22 cellular contexts compared by ENCODE assay signal in the genomic region with DNA sequence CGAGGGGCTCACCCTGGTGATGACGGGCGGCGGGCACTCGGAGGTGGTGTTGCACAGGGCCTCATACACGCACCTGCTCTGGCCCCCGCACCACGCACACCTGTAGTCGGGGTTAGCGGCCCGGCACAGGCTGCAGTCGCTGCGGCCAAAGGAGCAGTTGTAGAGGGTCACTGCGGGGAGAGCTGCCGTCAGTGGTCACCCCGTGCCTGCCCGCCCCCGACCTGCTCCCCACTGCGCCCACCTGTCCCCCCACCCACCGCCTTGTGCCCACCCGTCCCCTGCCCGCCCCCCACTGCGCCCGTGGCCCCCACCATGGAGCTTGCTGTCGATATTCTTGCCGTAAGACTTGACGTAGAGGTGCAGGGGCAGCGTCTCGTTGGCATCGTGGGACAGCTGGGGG. TPM values are rescaled to one million over a fixed set of nuclear protein-coding genes. Genes with fewer than 3 reads are reported as not detected.
DNase-seq lines count a peak whose midpoint lies in the region; ATAC-seq, FAIRE-seq and TF ChIP-seq lines count a peak whose summit lies in the region.
"Had no signal": no experiment of that assay in that cellular context is flagged by ENCODE, and none has a peak within 500 bp of the region (broad histone marks: within the 10 kb centered on the region; RNA-seq: fewer than 3 reads in every experiment).

No MANE protein-coding gene starts in this region.

- no peaks in the 10 kb centered on the region for H3K79me2 ChIP-seq in HepG2 (ENCODE audit: insufficient read depth, low read length)

- H3K9ac ChIP-seq in HepG2 (ENCODE audit: insufficient read depth, low read depth, low read length), result no peak overlapping the region
- H3K9ac ChIP-seq: BLaER1 had no signal

- TF ChIP-seq EP300 in HepG2 (IDR thresholded peaks at IDR 0.05; ENCODE audit: low read depth in 2 of 2, low read length in 2 of 2) (no peak), HepG2 (CRISPR knock-in tag; IDR thresholded peaks at IDR 0.05; ENCODE audit: borderline replicate concordance) (no peak), stomach (IDR thresholded peaks at IDR 0.05) (no peak)

- H3K4me1 ChIP-seq in HepG2 (ENCODE audit: insufficient read depth, low read length), result no peaks in the 10 kb centered on the region
- H3K4me1 ChIP-seq in right lobe of liver, result no peaks in the 10 kb centered on the region
- peaks cover 14 to 95% (median 24%) of the 10 kb centered on the region in 3 donors for H3K4me1 ChIP-seq in esophagus squamous epithelium
- H3K4me1 ChIP-seq in stomach, result peaks cover 52 to 87% (median 75%) of the 10 kb centered on the region in 4 donors
- H3K4me1 ChIP-seq in psoas muscle, result no peaks in the 10 kb centered on the region
- H3K4me1 ChIP-seq in Peyer's patch, result peaks cover 0 to 8% (median 0%) of the 10 kb centered on the region in 4 donors

- H3K4me3 ChIP-seq in HepG2 (replicated peaks in 1 of 3; ENCODE audit: insufficient read depth in 1 of 3, low read depth in 2 of 3, low read length in 3 of 3), result no peak overlapping the region
- no peak overlapping the region for H3K4me3 ChIP-seq in right lobe of liver
- no peak overlapping the region for H3K4me3 ChIP-seq in esophagus squamous epithelium
- peak overlapping the region in 2 of 4 donors; percentile 19 to 27 for H3K4me3 ChIP-seq in stomach
- no peak overlapping the region for H3K4me3 ChIP-seq in psoas muscle
- no peak overlapping the region for H3K4me3 ChIP-seq in Peyer's patch
- H3K4me3 ChIP-seq: BLaER1, GM23338 had no signal

- H2AFZ ChIP-seq in HepG2 (ENCODE audit: low read length), result no peak overlapping the region
- H2AFZ ChIP-seq: GM23338 had no signal

- FAIRE-seq in HepG2 (lab: Jason Lieb, UNC), result no peak
- FAIRE-seq: A204.1, GM12891, GM18507 had no signal

- BruUV-seq in HepG2 (replicated peaks; lab: Mats Ljungman, UMichigan), result no TSS peak

- peaks cover 4% of the 10 kb centered on the region; the same call in 1 of the 2 replicates for H4K20me1 ChIP-seq in HepG2 (ENCODE audit: insufficient read depth, low read length)

- no peak for TF ChIP-seq CTCF in HepG2 (CRISPR knock-in tag; IDR thresholded peaks at IDR 0.05)
- TF ChIP-seq CTCF in right lobe of liver (IDR thresholded peaks at IDR 0.05), result no peak
- no peak for TF ChIP-seq CTCF in RWPE1 (conservative IDR thresholded peaks at IDR 0.05; ENCODE audit: low read depth)
- no peak for TF ChIP-seq CTCF in esophagus squamous epithelium (IDR thresholded peaks at IDR 0.05)
- no peak for TF ChIP-seq CTCF in stomach (IDR thresholded peaks at IDR 0.05)
- TF ChIP-seq CTCF in psoas muscle (IDR thresholded peaks at IDR 0.05), result no peak
- no peak for TF ChIP-seq CTCF in Peyer's patch (IDR thresholded peaks at IDR 0.05)

- H3K27me3 ChIP-seq in HepG2 (ENCODE audit: control insufficient read depth in 1 of 2, insufficient read depth in 2 of 2, low read length in 2 of 2) (no peaks in the 10 kb centered on the region), right lobe of liver (no peaks in the 10 kb centered on the region), esophagus squamous epithelium (no peaks in the 10 kb centered on the region), stomach (no peaks in the 10 kb centered on the region), psoas muscle (ENCODE audit: insufficient read depth in 3 of 3, low read length in 2 of 3) (peaks cover 0 to 3% (median 0%) of the 10 kb centered on the region in 3 donors), Peyer's patch (no peaks in the 10 kb centered on the region)
- H3K27me3 ChIP-seq: BLaER1 had no signal

- CTCF ChIA-PET in HepG2 (lab: Yijun Ruan, JAX; ENCODE audit: low intra/inter-chr PET ratio, low total read pairs), result no interaction called here
- CTCF ChIA-PET in RWPE1 (lab: Yijun Ruan, JAX), result no interaction called here

- DNase-seq in HepG2 (ENCODE audit: low spot score) (no peak), right lobe of liver (no peak), RWPE1 (ENCODE audit: low spot score) (no peak), esophagus squamous epithelium (lab: John Stamatoyannopoulos, UW) (no peak), stomach (no peak), psoas muscle (no peak), Peyer's patch (no peak)
- DNase-seq: CD4-positive, CD25-positive, alpha-beta regulatory T cell; CD8-positive, alpha-beta T cell; DMS53; DMS79 treated with DMSO at 0.1 percent for 48 hours; GF-D8; H9; HFFc6 had no signal

- peaks cover 34 to 50% of the 10 kb centered on the region in 2 experiments; a peak in 4 of 5 replicates for H3K36me3 ChIP-seq in HepG2 (replicated peaks in 1 of 2; ENCODE audit: control insufficient read depth in 1 of 2, insufficient read depth in 2 of 2, low read length in 2 of 2)
- peaks cover 5 to 88% (median 62%) of the 10 kb centered on the region in 4 donors for H3K36me3 ChIP-seq in right lobe of liver
- peaks cover 81 to 95% (median 82%) of the 10 kb centered on the region in 3 donors for H3K36me3 ChIP-seq in esophagus squamous epithelium
- H3K36me3 ChIP-seq in stomach, result peaks cover 91 to 96% (median 95%) of the 10 kb centered on the region in 4 donors
- peaks cover 0 to 80% of the 10 kb centered on the region in 2 donors for H3K36me3 ChIP-seq in psoas muscle (ENCODE audit: insufficient read depth in 1 of 2, low read depth in 1 of 2)
- peaks cover 0 to 94% (median 0%) of the 10 kb centered on the region in 3 donors for H3K36me3 ChIP-seq in Peyer's patch

- intact Hi-C loops in HepG2 (cut with micrococcal nuclease; ENCODE audit: unreplicated experiment) (no loop called here), right lobe of liver (cut with DNase I) (no loop called here), esophagus squamous epithelium (cut with DNase I) (loop anchor here (5.0 kb wide), 1 partner anchor 48 kb away; no protein-coding TSS in a partner anchor), stomach (cut with DNase I; ENCODE audit: low total_unique reads) (no loop called here), psoas muscle (cut with DNase I) (no loop called here)

- no peak overlapping the region for H3K4me2 ChIP-seq in HepG2 (ENCODE audit: low read depth, low read length)
- H3K4me2 ChIP-seq: BLaER1, GM23338 had no signal

- H3K9me3 ChIP-seq in HepG2 (ENCODE audit: low read length) (no peaks in the 10 kb centered on the region), right lobe of liver (no peaks in the 10 kb centered on the region), esophagus squamous epithelium (no peaks in the 10 kb centered on the region), stomach (no peaks in the 10 kb centered on the region), psoas muscle (no peaks in the 10 kb centered on the region), Peyer's patch (no peaks in the 10 kb centered on the region)
- H3K9me3 ChIP-seq: BLaER1 had no signal

- TF ChIP-seq POLR2A in HepG2 (IDR thresholded peaks at IDR 0.05; ENCODE audit: insufficient read depth in 1 of 2, low read depth in 2 of 2, low read length in 2 of 2) (no peak), right lobe of liver (IDR thresholded peaks at IDR 0.05) (no peak), esophagus squamous epithelium (IDR thresholded peaks at IDR 0.05) (no peak), stomach (IDR thresholded peaks at IDR 0.05) (no peak), Peyer's patch (IDR thresholded peaks at IDR 0.05) (no peak)

- POLR2A ChIA-PET in HepG2 (lab: Yijun Ruan, JAX) (no interaction called here), RWPE1 (lab: Yijun Ruan, JAX; ENCODE audit: low non-redundant PET) (no interaction called here)

- no peak for TF ChIP-seq RAD21 in HepG2 (CRISPR knock-in tag; IDR thresholded peaks at IDR 0.05)

- in situ Hi-C loops in HepG2 (cut with HindIII; ENCODE audit: extremely low pct_ligation_motif_present, low pct_unique_long_range_greater_than_20kb), result no loop called here

- ATAC-seq in HepG2, result no peak
- no peak for ATAC-seq in right lobe of liver
- no peak for ATAC-seq in psoas muscle
- ATAC-seq in GM21786 (IDR thresholded peaks at IDR 0.05; ENCODE audit: unreplicated experiment), result no peak
- ATAC-seq: CD8-positive, alpha-beta T cell; GM23338 had no signal

- no peak overlapping the region for H3K27ac ChIP-seq in HepG2 (ENCODE audit: extremely low read length, insufficient read depth, low read length)
- no peak overlapping the region for H3K27ac ChIP-seq in right lobe of liver
- peak overlapping the region; percentile 91 for H3K27ac ChIP-seq in RWPE1
- H3K27ac ChIP-seq in esophagus squamous epithelium, result peak overlapping the region; percentile 16 to 89 (median 81)
- peak overlapping the region; percentile 88 to 95 (median 92) for H3K27ac ChIP-seq in stomach
- no peak overlapping the region for H3K27ac ChIP-seq in psoas muscle
- no peak overlapping the region for H3K27ac ChIP-seq in Peyer's patch
- H3K27ac ChIP-seq: 22Rv1, BLaER1, C4-2B had no signal

- WGBS in HepG2 (ENCODE audit: low lambda C conversion rate), result 96% methylated on average over 15 of the region's 30 CpGs
- 93% methylated on average over 5 of the region's 30 CpGs for WGBS in right lobe of liver (ENCODE audit: insufficient coverage, low coverage, low lambda C conversion rate, missing lambda C conversion rate)
- 65% methylated on average over 4 of the region's 30 CpGs; no CpG with 5 or more reads in 1 of the 2 donors for WGBS in esophagus squamous epithelium, 2 donors
- 87 to 95% (median 92%) methylated on average over 17 to 30 of the region's 30 CpGs for WGBS in stomach, 5 donors
- 95 to 97% (median 96%) methylated on average over 24 to 30 of the region's 30 CpGs for WGBS in psoas muscle, 3 donors

RNA-seq across cellular contexts. Expression of a gene that starts 13.6 kb away (rescaled TPM):
- total RNA-seq in HepG2 (2016; rRNA removed; fragmentation: Illumina TruSeq; extraction: Trizol) (0.15 TPM in 1 of 2 replicates, not detected in the other), right lobe of liver (1 to 10 TPM; 1.7 to 6.4 (median 2.5) TPM), esophagus squamous epithelium (1 to 10 TPM; 2.4 to 5.7 (median 3.5) TPM), stomach (10 to 100 TPM in 1 of 5 donors, 1 to 10 TPM in 2, under 1 TPM in 1, not detected in 1; 0.29 to 10.1 (median 5.7) TPM), psoas muscle (1 to 10 TPM; 4.4 to 6.3 (median 5.4) TPM), Peyer's patch (10 to 100 TPM in 1 of 4 donors, 1 to 10 TPM in 2, not detected in 1; 2.0 to 14.0 (median 2.5) TPM)
- total RNA-seq in HepG2 (2016; cell fraction: cytosol; rRNA removed; fragmentation: Illumina TruSeq; extraction: Trizol; ENCODE audit: low read depth), result not detected in 2 replicates
- 0.12 and 0.15 TPM in 2 replicates for total RNA-seq in HepG2 (2016; cell fraction: insoluble cytoplasmic fraction; rRNA removed; fragmentation: Illumina TruSeq; extraction: Trizol)
- 0.10 and 0.19 TPM in 2 replicates for total RNA-seq in HepG2 (2016; cell fraction: membrane; rRNA removed; fragmentation: Illumina TruSeq; extraction: Trizol)
- total RNA-seq in HepG2 (2016; cell fraction: nucleus; rRNA removed; fragmentation: Illumina TruSeq; extraction: Trizol), result 0.28 TPM in 1 of 2 replicates, not detected in the other
- polyA plus RNA-seq in HepG2 (2011; rRNA removed) (0.17 and 0.46 TPM in 2 replicates), stomach (10 to 100 TPM in 2 of 3 donors, 1 to 10 TPM in 1; 8.5 to 13.6 (median 12.3) TPM), psoas muscle (1 to 10 TPM; 1.7 to 5.3 (median 4.0) TPM)
- polyA plus RNA-seq in HepG2 (2011; cell fraction: cytosol; rRNA removed), result 0.13 and 0.19 TPM in 2 replicates
- polyA plus RNA-seq in HepG2 (2011; cell fraction: nucleus; rRNA removed), result 1.9 TPM in 2 replicates
- 0.21 TPM in 1 of 2 replicates, not detected in the other for polyA plus RNA-seq in HepG2 (2012)
- 0.05 and 0.07 TPM in 2 replicates for polyA plus RNA-seq in HepG2 (2016; cell fraction: cytosol; fragmentation: Illumina TruSeq; extraction: Trizol; ENCODE audit: low read depth)
- polyA plus RNA-seq in HepG2 (2016; cell fraction: insoluble cytoplasmic fraction; fragmentation: Illumina TruSeq; extraction: Trizol; ENCODE audit: low read depth), result 0.19 and 0.24 TPM in 2 replicates
- polyA plus RNA-seq in HepG2 (2016; cell fraction: membrane; fragmentation: Illumina TruSeq; extraction: Trizol; ENCODE audit: low read depth), result 0.13 TPM in 1 of 2 replicates, not detected in the other
- 0.25 and 0.37 TPM in 2 replicates for polyA plus RNA-seq in HepG2 (2016; cell fraction: nucleus; fragmentation: Illumina TruSeq; extraction: Trizol; ENCODE audit: insufficient read depth, low read depth)
- 0.58 and 0.94 TPM in 2 replicates for polyA minus RNA-seq in HepG2 (2011; rRNA and poly(A)+ RNA removed; ENCODE audit: low replicate concordance)
- not detected in 2 replicates for polyA minus RNA-seq in HepG2 (2011; cell fraction: cytosol; rRNA and poly(A)+ RNA removed)
- 0.13 TPM in 1 of 2 replicates, not detected in the other for polyA minus RNA-seq in HepG2 (2011; cell fraction: nucleus; rRNA and poly(A)+ RNA removed)

RNA-seq across cellular contexts. Expression of a gene that starts 22.3 kb away (rescaled TPM):
- 15.0 and 23.3 TPM in 2 replicates for total RNA-seq in HepG2 (2016; rRNA removed; fragmentation: Illumina TruSeq; extraction: Trizol)
- 25.0 and 26.8 TPM in 2 replicates for total RNA-seq in HepG2 (2016; cell fraction: cytosol; rRNA removed; fragmentation: Illumina TruSeq; extraction: Trizol; ENCODE audit: low read depth)
- 15.4 and 25.6 TPM in 2 replicates for total RNA-seq in HepG2 (2016; cell fraction: insoluble cytoplasmic fraction; rRNA removed; fragmentation: Illumina TruSeq; extraction: Trizol)
- total RNA-seq in HepG2 (2016; cell fraction: membrane; rRNA removed; fragmentation: Illumina TruSeq; extraction: Trizol), result 43.0 and 45.2 TPM in 2 replicates
- 20.3 and 23.6 TPM in 2 replicates for total RNA-seq in HepG2 (2016; cell fraction: nucleus; rRNA removed; fragmentation: Illumina TruSeq; extraction: Trizol)
- polyA plus RNA-seq in HepG2 (2011; rRNA removed), result 22.2 and 22.8 TPM in 2 replicates
- 12.9 and 20.7 TPM in 2 replicates for polyA plus RNA-seq in HepG2 (2011; cell fraction: cytosol; rRNA removed)
- polyA plus RNA-seq in HepG2 (2011; cell fraction: nucleus; rRNA removed), result 115 and 151 TPM in 2 replicates
- polyA plus RNA-seq in HepG2 (2012), result 6.9 and 10.9 TPM in 2 replicates
- 27.8 and 28.1 TPM in 2 replicates for polyA plus RNA-seq in HepG2 (2016; cell fraction: cytosol; fragmentation: Illumina TruSeq; extraction: Trizol; ENCODE audit: low read depth)
- polyA plus RNA-seq in HepG2 (2016; cell fraction: insoluble cytoplasmic fraction; fragmentation: Illumina TruSeq; extraction: Trizol; ENCODE audit: low read depth), result 14.6 and 16.4 TPM in 2 replicates
- 37.0 and 38.8 TPM in 2 replicates for polyA plus RNA-seq in HepG2 (2016; cell fraction: membrane; fragmentation: Illumina TruSeq; extraction: Trizol; ENCODE audit: low read depth)
- 56.9 and 60.1 TPM in 2 replicates for polyA plus RNA-seq in HepG2 (2016; cell fraction: nucleus; fragmentation: Illumina TruSeq; extraction: Trizol; ENCODE audit: insufficient read depth, low read depth)
- 16.5 and 18.7 TPM in 2 replicates for polyA minus RNA-seq in HepG2 (2011; rRNA and poly(A)+ RNA removed; ENCODE audit: low replicate concordance)
- 5.1 and 9.2 TPM in 2 replicates for polyA minus RNA-seq in HepG2 (2011; cell fraction: cytosol; rRNA and poly(A)+ RNA removed)
- 25.6 and 25.8 TPM in 2 replicates for polyA minus RNA-seq in HepG2 (2011; cell fraction: nucleus; rRNA and poly(A)+ RNA removed)
- 1 to 10 TPM; 2.1 to 7.6 (median 3.6) TPM for total RNA-seq in right lobe of liver
- total RNA-seq in esophagus squamous epithelium, result 1 to 10 TPM in 3 of 4 donors, under 1 TPM in 1; 0.19 to 6.9 (median 2.3) TPM
- total RNA-seq in stomach, result 10 to 100 TPM in 2 of 5 donors, 1 to 10 TPM in 3; 5.2 to 49.6 (median 9.3) TPM
- 1 to 10 TPM; 4.7 to 9.3 (median 7.1) TPM for polyA plus RNA-seq in stomach
- total RNA-seq in psoas muscle, result 100 to 1,000 TPM; 107 to 178 (median 145) TPM
- 100 to 1,000 TPM in 2 of 3 donors, 10 to 100 TPM in 1; 57.4 to 148 (median 131) TPM for polyA plus RNA-seq in psoas muscle
- total RNA-seq in Peyer's patch, result 10 to 100 TPM in 1 of 4 donors, 1 to 10 TPM in 3; 1.2 to 37.1 (median 5.4) TPM

RNA-seq across cellular contexts. Expression of a gene that starts 23.6 kb away (rescaled TPM):
- total RNA-seq in HepG2 (2016; rRNA removed; fragmentation: Illumina TruSeq; extraction: Trizol) (19.3 and 32.6 TPM in 2 replicates), right lobe of liver (100 to 1,000 TPM; 154 to 181 (median 161) TPM), esophagus squamous epithelium (100 to 1,000 TPM in 3 of 4 donors, 10 to 100 TPM in 1; 80.9 to 231 (median 129) TPM), stomach (100 to 1,000 TPM; 105 to 648 (median 400) TPM), psoas muscle (10 to 100 TPM; 13.6 to 43.7 (median 15.0) TPM), Peyer's patch (100 to 1,000 TPM; 182 to 597 (median 307) TPM)
- total RNA-seq in HepG2 (2016; cell fraction: cytosol; rRNA removed; fragmentation: Illumina TruSeq; extraction: Trizol; ENCODE audit: low read depth), result 4.6 and 4.9 TPM in 2 replicates
- total RNA-seq in HepG2 (2016; cell fraction: insoluble cytoplasmic fraction; rRNA removed; fragmentation: Illumina TruSeq; extraction: Trizol), result 16.8 and 32.7 TPM in 2 replicates
- 13.7 and 15.6 TPM in 2 replicates for total RNA-seq in HepG2 (2016; cell fraction: membrane; rRNA removed; fragmentation: Illumina TruSeq; extraction: Trizol)
- total RNA-seq in HepG2 (2016; cell fraction: nucleus; rRNA removed; fragmentation: Illumina TruSeq; extraction: Trizol), result 43.2 and 57.8 TPM in 2 replicates
- polyA plus RNA-seq in HepG2 (2011; rRNA removed) (68.9 and 79.4 TPM in 2 replicates), stomach (100 to 1,000 TPM in 2 of 3 donors, 10 to 100 TPM in 1; 50.3 to 197 (median 147) TPM), psoas muscle (10 to 100 TPM in 1 of 3 donors, 1 to 10 TPM in 2; 3.9 to 11.6 (median 5.8) TPM)
- 46.5 and 75.4 TPM in 2 replicates for polyA plus RNA-seq in HepG2 (2011; cell fraction: cytosol; rRNA removed)
- 265 and 413 TPM in 2 replicates for polyA plus RNA-seq in HepG2 (2011; cell fraction: nucleus; rRNA removed)
- polyA plus RNA-seq in HepG2 (2012), result 53.9 and 72.9 TPM in 2 replicates
- polyA plus RNA-seq in HepG2 (2016; cell fraction: cytosol; fragmentation: Illumina TruSeq; extraction: Trizol; ENCODE audit: low read depth), result 5.5 and 6.2 TPM in 2 replicates
- 16.2 and 23.0 TPM in 2 replicates for polyA plus RNA-seq in HepG2 (2016; cell fraction: insoluble cytoplasmic fraction; fragmentation: Illumina TruSeq; extraction: Trizol; ENCODE audit: low read depth)
- polyA plus RNA-seq in HepG2 (2016; cell fraction: membrane; fragmentation: Illumina TruSeq; extraction: Trizol; ENCODE audit: low read depth), result 10.1 and 11.9 TPM in 2 replicates
- 148 and 155 TPM in 2 replicates for polyA plus RNA-seq in HepG2 (2016; cell fraction: nucleus; fragmentation: Illumina TruSeq; extraction: Trizol; ENCODE audit: insufficient read depth, low read depth)
- 61.5 and 149 TPM in 2 replicates for polyA minus RNA-seq in HepG2 (2011; rRNA and poly(A)+ RNA removed; ENCODE audit: low replicate concordance)
- 76.6 and 89.8 TPM in 2 replicates for polyA minus RNA-seq in HepG2 (2011; cell fraction: cytosol; rRNA and poly(A)+ RNA removed)
- 57.9 and 61.3 TPM in 2 replicates for polyA minus RNA-seq in HepG2 (2011; cell fraction: nucleus; rRNA and poly(A)+ RNA removed)

RNA-seq across cellular contexts. Expression of a gene that starts 32.8 kb away (rescaled TPM):
- total RNA-seq in HepG2 (2016; rRNA removed; fragmentation: Illumina TruSeq; extraction: Trizol) (4.0 and 13.9 TPM in 2 replicates), right lobe of liver (10 to 100 TPM; 19.6 to 30.5 (median 23.0) TPM), esophagus squamous epithelium (10 to 100 TPM; 18.2 to 46.3 (median 35.6) TPM), stomach (100 to 1,000 TPM in 2 of 5 donors, 10 to 100 TPM in 3; 15.4 to 156 (median 74.1) TPM), psoas muscle (10 to 100 TPM; 13.5 to 19.4 (median 15.3) TPM), Peyer's patch (100 to 1,000 TPM in 3 of 4 donors, 10 to 100 TPM in 1; 57.3 to 165 (median 119) TPM)
- 7.1 and 8.7 TPM in 2 replicates for total RNA-seq in HepG2 (2016; cell fraction: cytosol; rRNA removed; fragmentation: Illumina TruSeq; extraction: Trizol; ENCODE audit: low read depth)
- 4.1 and 13.9 TPM in 2 replicates for total RNA-seq in HepG2 (2016; cell fraction: insoluble cytoplasmic fraction; rRNA removed; fragmentation: Illumina TruSeq; extraction: Trizol)
- total RNA-seq in HepG2 (2016; cell fraction: membrane; rRNA removed; fragmentation: Illumina TruSeq; extraction: Trizol), result 4.4 and 4.6 TPM in 2 replicates
- total RNA-seq in HepG2 (2016; cell fraction: nucleus; rRNA removed; fragmentation: Illumina TruSeq; extraction: Trizol), result 23.1 and 23.7 TPM in 2 replicates
- polyA plus RNA-seq in HepG2 (2011; rRNA removed) (14.9 and 19.7 TPM in 2 replicates), stomach (10 to 100 TPM; 24.7 to 41.4 (median 36.2) TPM), psoas muscle (1 to 10 TPM; 4.3 to 5.3 (median 5.1) TPM)
- 1.8 and 3.9 TPM in 2 replicates for polyA plus RNA-seq in HepG2 (2011; cell fraction: cytosol; rRNA removed)
- polyA plus RNA-seq in HepG2 (2011; cell fraction: nucleus; rRNA removed), result 257 and 366 TPM in 2 replicates
- 15.0 and 23.8 TPM in 2 replicates for polyA plus RNA-seq in HepG2 (2012)
- polyA plus RNA-seq in HepG2 (2016; cell fraction: cytosol; fragmentation: Illumina TruSeq; extraction: Trizol; ENCODE audit: low read depth), result 0.86 TPM in 2 replicates
- polyA plus RNA-seq in HepG2 (2016; cell fraction: insoluble cytoplasmic fraction; fragmentation: Illumina TruSeq; extraction: Trizol; ENCODE audit: low read depth), result 3.2 and 5.7 TPM in 2 replicates
- polyA plus RNA-seq in HepG2 (2016; cell fraction: membrane; fragmentation: Illumina TruSeq; extraction: Trizol; ENCODE audit: low read depth), result 2.1 TPM in 2 replicates
- 72.4 and 82.8 TPM in 2 replicates for polyA plus RNA-seq in HepG2 (2016; cell fraction: nucleus; fragmentation: Illumina TruSeq; extraction: Trizol; ENCODE audit: insufficient read depth, low read depth)
- polyA minus RNA-seq in HepG2 (2011; rRNA and poly(A)+ RNA removed; ENCODE audit: low replicate concordance), result 7.7 and 20.9 TPM in 2 replicates
- 3.9 and 4.2 TPM in 2 replicates for polyA minus RNA-seq in HepG2 (2011; cell fraction: cytosol; rRNA and poly(A)+ RNA removed)
- polyA minus RNA-seq in HepG2 (2011; cell fraction: nucleus; rRNA and poly(A)+ RNA removed), result 34.9 and 37.9 TPM in 2 replicates

RNA-seq across cellular contexts. Expression of a gene that starts 39.0 kb away (rescaled TPM):
- total RNA-seq in HepG2 (2016; rRNA removed; fragmentation: Illumina TruSeq; extraction: Trizol) (5.8 and 15.7 TPM in 2 replicates), right lobe of liver (10 to 100 TPM; 10.4 to 22.6 (median 14.6) TPM), esophagus squamous epithelium (10 to 100 TPM; 20.3 to 44.3 (median 32.2) TPM), stomach (100 to 1,000 TPM in 1 of 5 donors, 10 to 100 TPM in 4; 40.4 to 112 (median 91.5) TPM), psoas muscle (10 to 100 TPM; 18.0 to 21.8 (median 19.0) TPM), Peyer's patch (100 to 1,000 TPM in 2 of 4 donors, 10 to 100 TPM in 2; 51.5 to 163 (median 111) TPM)
- 3.8 and 4.4 TPM in 2 replicates for total RNA-seq in HepG2 (2016; cell fraction: cytosol; rRNA removed; fragmentation: Illumina TruSeq; extraction: Trizol; ENCODE audit: low read depth)
- 4.6 and 17.4 TPM in 2 replicates for total RNA-seq in HepG2 (2016; cell fraction: insoluble cytoplasmic fraction; rRNA removed; fragmentation: Illumina TruSeq; extraction: Trizol)
- total RNA-seq in HepG2 (2016; cell fraction: membrane; rRNA removed; fragmentation: Illumina TruSeq; extraction: Trizol), result 4.6 and 5.1 TPM in 2 replicates
- 23.1 and 29.5 TPM in 2 replicates for total RNA-seq in HepG2 (2016; cell fraction: nucleus; rRNA removed; fragmentation: Illumina TruSeq; extraction: Trizol)
- polyA plus RNA-seq in HepG2 (2011; rRNA removed) (14.6 and 23.7 TPM in 2 replicates), stomach (10 to 100 TPM; 37.8 to 59.0 (median 38.8) TPM), psoas muscle (10 to 100 TPM in 2 of 3 donors, 1 to 10 TPM in 1; 9.5 to 11.2 (median 10.6) TPM)
- 2.6 and 4.8 TPM in 2 replicates for polyA plus RNA-seq in HepG2 (2011; cell fraction: cytosol; rRNA removed)
- 276 and 340 TPM in 2 replicates for polyA plus RNA-seq in HepG2 (2011; cell fraction: nucleus; rRNA removed)
- 13.4 and 15.8 TPM in 2 replicates for polyA plus RNA-seq in HepG2 (2012)
- polyA plus RNA-seq in HepG2 (2016; cell fraction: cytosol; fragmentation: Illumina TruSeq; extraction: Trizol; ENCODE audit: low read depth), result 0.95 and 1.2 TPM in 2 replicates
- 3.6 and 4.4 TPM in 2 replicates for polyA plus RNA-seq in HepG2 (2016; cell fraction: insoluble cytoplasmic fraction; fragmentation: Illumina TruSeq; extraction: Trizol; ENCODE audit: low read depth)
- 0.86 and 2.1 TPM in 2 replicates for polyA plus RNA-seq in HepG2 (2016; cell fraction: membrane; fragmentation: Illumina TruSeq; extraction: Trizol; ENCODE audit: low read depth)
- polyA plus RNA-seq in HepG2 (2016; cell fraction: nucleus; fragmentation: Illumina TruSeq; extraction: Trizol; ENCODE audit: insufficient read depth, low read depth), result 62.8 and 72.9 TPM in 2 replicates
- polyA minus RNA-seq in HepG2 (2011; rRNA and poly(A)+ RNA removed; ENCODE audit: low replicate concordance), result 11.6 and 16.8 TPM in 2 replicates
- 2.7 and 4.0 TPM in 2 replicates for polyA minus RNA-seq in HepG2 (2011; cell fraction: cytosol; rRNA and poly(A)+ RNA removed)
- 32.9 and 40.9 TPM in 2 replicates for polyA minus RNA-seq in HepG2 (2011; cell fraction: nucleus; rRNA and poly(A)+ RNA removed)

Comparison
In these comparisons a context has a peak if more than half of its experiments do, and no peak if none do; other contexts are left out.
1. H3K27ac ChIP-seq: peak in RWPE1 (single experiment), esophagus squamous epithelium (4 of 4) and stomach (5 of 5); none in HepG2 (single experiment), right lobe of liver (0 of 3), psoas muscle (single experiment) and Peyer's patch (0 of 4).